Comparison of ENCODE assay signal across 8 cellular contexts in the genomic region with DNA sequence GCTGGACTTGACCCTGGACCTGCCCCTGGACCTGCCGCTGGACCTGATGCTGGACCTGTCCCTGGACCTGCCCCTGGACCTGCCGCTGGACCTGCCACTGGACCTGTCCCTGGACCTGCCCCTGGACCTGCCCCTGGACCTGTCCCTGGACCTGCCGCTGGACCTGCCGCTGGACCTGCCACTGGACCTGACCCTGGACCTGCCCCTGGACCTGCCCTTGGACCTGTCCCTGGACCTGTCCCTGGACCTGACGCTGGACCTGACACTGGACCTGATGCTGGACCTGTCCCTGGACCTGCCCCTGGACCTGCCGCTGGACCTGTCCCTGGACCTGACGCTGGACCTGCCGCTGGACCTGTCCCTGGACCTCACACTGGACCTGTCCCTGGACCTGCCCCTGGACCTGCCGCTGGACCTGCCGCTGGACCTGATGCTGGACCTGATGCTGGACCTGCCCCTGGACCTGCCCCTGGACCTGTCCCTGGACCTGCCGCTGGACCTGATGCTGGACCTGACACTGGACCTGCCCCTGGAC. TPM values are rescaled to one million over a fixed set of nuclear protein-coding genes. Genes with fewer than 3 reads are reported as not detected.
DNase-seq lines count a peak whose midpoint lies in the region; FAIRE-seq and TF ChIP-seq lines count a peak whose summit lies in the region.
"Not testable (repeated sequence)": the region's sequence is repeated elsewhere in the genome, so short reads cannot be mapped to it uniquely, and the experiment has no call there.
"Had no signal": no experiment of that assay in that cellular context is flagged by ENCODE, and none has a peak within 500 bp of the region (broad histone marks: within the 10 kb centered on the region; RNA-seq: fewer than 3 reads in every experiment).

No MANE protein-coding gene starts in this region.

- H3K4me3 ChIP-seq in bronchial epithelial cell (ENCODE audit: low read depth, low read length); liver (ENCODE audit: low read depth in 1 of 3, low read length in 3 of 3); neural cell (ENCODE audit: low read length): not testable (repeated sequence)

- H4K20me1 ChIP-seq in neural cell (ENCODE audit: insufficient read depth), result not testable (repeated sequence)

- peaks cover 72% of the 10 kb centered on the region for H3K79me2 ChIP-seq in neural cell (replicated peaks; ENCODE audit: insufficient read depth, low read length)

- not testable (repeated sequence) for H3K9me3 ChIP-seq in liver (ENCODE audit: control insufficient read depth in 4 of 4, low read length in 3 of 4); neural cell (ENCODE audit: low read length)

- not testable (repeated sequence) for H2AFZ ChIP-seq in neural cell (ENCODE audit: low read depth, low read length)

- H3K27ac ChIP-seq in liver (ENCODE audit: low read depth in 1 of 2, low read length in 2 of 2), result not testable (repeated sequence)
- H3K27ac ChIP-seq in neural cell (ENCODE audit: low read length) (peak overlapping the region; percentile 84), temporal lobe (ENCODE audit: low read depth, low read length) (peak overlapping the region; percentile 48)

- not testable (repeated sequence) for H3K36me3 ChIP-seq in bronchial epithelial cell (ENCODE audit: control insufficient read depth, insufficient read depth, low read length); liver (ENCODE audit: control insufficient read depth in 4 of 4, insufficient read depth in 3 of 4, low read depth in 1 of 4, low read length in 3 of 4); neural cell (ENCODE audit: insufficient read depth, low read length)

- H3K9me2 ChIP-seq in neural cell (ENCODE audit: insufficient read depth, low read length), result not testable (repeated sequence)

- H3K9ac ChIP-seq in liver (ENCODE audit: low read depth in 1 of 2, low read length in 2 of 2); neural cell (ENCODE audit: low read length): not testable (repeated sequence)

- intact Hi-C loops in posterior vena cava (cut with DNase I), result not testable (repeated sequence)

- 90% methylated on average over 9 of the region's 11 CpGs for WGBS in liver

- not testable (repeated sequence) for TF ChIP-seq EP300 in neural cell (conservative IDR thresholded peaks at IDR 0.05; ENCODE audit: poor library complexity, severe bottlenecking)

- not testable (repeated sequence) for DNase-seq in HTR-8/SVneo (ENCODE audit: insufficient read length, low spot score); bronchial epithelial cell (ENCODE audit: low read depth)
- DNase-seq in islet precursor cell, result peak; percentile 31
- peak; percentile 45 for DNase-seq in posterior vena cava (ENCODE audit: low spot score)

- TF ChIP-seq CTCF in bronchial epithelial cell (IDR thresholded peaks at IDR 0.05; ENCODE audit: insufficient read depth, low read length, severe bottlenecking); liver (IDR thresholded peaks at IDR 0.05; ENCODE audit: low read depth, low read length, missing input control); neural cell (IDR thresholded peaks at IDR 0.05; ENCODE audit: poor library complexity, severe bottlenecking): not testable (repeated sequence)

- H3K4me1 ChIP-seq in liver (ENCODE audit: control insufficient read depth in 4 of 4, insufficient read depth in 4 of 4, low read length in 3 of 4), result peaks cover 0 to 14% (median 6%) of the 10 kb centered on the region in 4 donors

- not testable (repeated sequence) for H3K4me2 ChIP-seq in neural cell (ENCODE audit: low read length)

- not testable (repeated sequence) for H3K27me3 ChIP-seq in bronchial epithelial cell (ENCODE audit: control insufficient read depth, insufficient read depth, low read length); liver (ENCODE audit: control insufficient read depth in 4 of 4, insufficient read depth in 4 of 4, low read length in 3 of 4); neural cell (ENCODE audit: insufficient read depth, low read depth, low read length)

- FAIRE-seq in HTR-8/SVneo (lab: Jason Lieb, UNC), result peak; percentile 46
- FAIRE-seq in bronchial epithelial cell (lab: Jason Lieb, UNC), result peak; percentile 68

- TF ChIP-seq RAD21 in liver (IDR thresholded peaks at IDR 0.05); neural cell (conservative IDR thresholded peaks at IDR 0.05): not testable (repeated sequence)

- H3F3A ChIP-seq in neural cell (ENCODE audit: insufficient read depth, low read length, poor library complexity, severe bottlenecking), result not testable (repeated sequence)

TF ChIP-seq in liver, 16 proteins besides CTCF, POLR2A, EP300 and RAD21:
- peak; percentile 38 to 66 for TF ChIP-seq HNF4A (conservative IDR thresholded peaks at IDR 0.05)

RNA-seq across cellular contexts. Expression of a gene that starts 31.6 kb away (rescaled TPM):
- total RNA-seq in bronchial epithelial cell (0.53 and 0.64 TPM in 2 replicates), liver (10 to 100 TPM in 1 of 2 donors, 1 to 10 TPM in 1; 5.3 to 12.2 TPM), posterior vena cava (10 to 100 TPM; 39.3 to 45.6 TPM), temporal lobe (46.0 TPM)
- polyA plus RNA-seq in liver (1 to 10 TPM; 4.2 to 6.0 TPM), neural cell (24.1 and 25.6 TPM in 2 replicates)
- 64.8 and 67.7 TPM in 2 replicates for polyA minus RNA-seq in neural cell
- polyA plus RNA-seq: CD14-positive monocyte had no signal
